7 cellular contexts compared by ENCODE assay signal in genomic region chr3:49405571-49405970, GRCh38. TPM values are rescaled to one million over a fixed set of nuclear protein-coding genes. Genes with fewer than 3 reads are reported as not detected.
A peak's percentile ranks its signal among the peaks of the same experiment; 100 is the strongest.
DNase-seq lines count a peak whose midpoint lies in the region; ATAC-seq, FAIRE-seq and TF ChIP-seq lines count a peak whose summit lies in the region.
"Not testable (repeated sequence)": the region's sequence is repeated elsewhere in the genome, so short reads cannot be mapped to it uniquely, and the experiment has no call there.

No MANE protein-coding gene starts in this region.

- not testable (repeated sequence) for H2AFZ ChIP-seq in GM23248; GM12878 (ENCODE audit: control insufficient read depth, low read depth, low read length)

- in situ Hi-C loops in GM23248 (cut with MboI); GM12878 (cut with MboI): not testable (repeated sequence)

- peaks cover 38% of the 10 kb centered on the region for H3K4me1 ChIP-seq in GM23248 (ENCODE audit: insufficient read depth)
- H3K4me1 ChIP-seq in GM12878 (ENCODE audit: control insufficient read depth, insufficient read depth, low read length) = peaks cover 12% of the 10 kb centered on the region
- H3K4me1 ChIP-seq in rectal smooth muscle tissue (ENCODE audit: control insufficient read depth, insufficient read depth, low read length) = peaks cover 21% of the 10 kb centered on the region
- H3K4me1 ChIP-seq in thoracic aorta (ENCODE audit: control insufficient read depth in 1 of 2, low read depth in 2 of 2) = peaks cover 61 to 76% of the 10 kb centered on the region in 2 donors

- peaks cover 46% of the 10 kb centered on the region for H3K36me3 Mint-ChIP-seq in activated CD4-positive, alpha-beta T cell treated with anti-CD3 and anti-CD28 coated beads for 36 hours (ENCODE audit: low read depth)
- H3K36me3 Mint-ChIP-seq in mesothelial cell of epicardium = not testable (repeated sequence)

- BruUV-seq in GM12878 (replicated peaks; lab: Mats Ljungman, UMichigan) = not testable (repeated sequence)

- not testable (repeated sequence) for H3K4me3 Mint-ChIP-seq in activated CD4-positive, alpha-beta T cell treated with anti-CD3 and anti-CD28 coated beads for 36 hours; mesothelial cell of epicardium

- TF ChIP-seq RAD21 in GM12878 (IDR thresholded peaks at IDR 0.05; ENCODE audit: insufficient read depth, low read depth, low read length) = not testable (repeated sequence)

- H3K9me3 ChIP-seq in GM23248 (ENCODE audit: low read depth); GM12878 (replicated peaks; ENCODE audit: control insufficient read depth, insufficient read depth, low read length); thoracic aorta: not testable (repeated sequence)

- DNase-seq in GM23248 = peak; percentile 36
- not testable (repeated sequence) for DNase-seq in activated CD4-positive, alpha-beta T cell treated with anti-CD3 and anti-CD28 coated beads for 36 hours; GM12878 (ENCODE audit: low read depth, low spot score); Right ventricle myocardium inferior (ENCODE audit: missing footprints); mesothelial cell of epicardium (ENCODE audit: low spot score in 2 of 2, unreplicated experiment in 2 of 2); thoracic aorta (ENCODE audit: low spot score)

- peaks cover 100% of the 10 kb centered on the region for H3K79me2 ChIP-seq in GM23248 (ENCODE audit: insufficient read depth)
- H3K79me2 ChIP-seq in GM12878 (ENCODE audit: control insufficient read depth, insufficient read depth, low read length) = peaks cover 93% of the 10 kb centered on the region

- not testable (repeated sequence) for TF ChIP-seq CTCF in GM12878 (IDR thresholded peaks at IDR 0.05 in 2 of 3, conservative IDR thresholded peaks at IDR 0.05 in 1 of 3; ENCODE audit: control insufficient read depth in 2 of 3, extremely low read depth in 1 of 3, insufficient read depth in 1 of 3, low read depth in 3 of 3, low read length in 3 of 3); mesothelial cell of epicardium (IDR thresholded peaks at IDR 0.05; ENCODE audit: unreplicated experiment); thoracic aorta (IDR thresholded peaks at IDR 0.05)

- RAD21 ChIA-PET in GM12878 (lab: Charles Lee; ENCODE audit: unreplicated experiment) = interaction anchor here (1.2 to 2.0 kb wide), 2 partner anchors 24 to 66 kb away, joined by 4 to 14 read pairs; partner anchors contain the start of genes NICN1 and USP4

- not testable (repeated sequence) for ATAC-seq in activated CD4-positive, alpha-beta T cell treated with anti-CD3 and anti-CD28 coated beads for 36 hours; GM12878; thoracic aorta (ENCODE audit: insufficient number of reproducible peaks, low FRiP score, low read depth)
- ATAC-seq in Right ventricle myocardium inferior = peak; percentile 24

- not testable (repeated sequence) for H3K36me3 ChIP-seq in GM23248 (ENCODE audit: low read depth); GM12878 (ENCODE audit: control insufficient read depth in 2 of 2, insufficient read depth in 2 of 2, low read length in 1 of 2); rectal smooth muscle tissue (ENCODE audit: control insufficient read depth, insufficient read depth, low read length); thoracic aorta

- WGBS in GM23248 (ENCODE audit: low coverage in 1 of 2, low lambda C conversion rate in 2 of 2, missing lambda C conversion rate in 2 of 2), 2 experiments = 23% methylated on average over 9 of the region's 9 CpGs
- WGBS in GM12878 (ENCODE audit: insufficient coverage, insufficient replicate concordance, low lambda C conversion rate, missing lambda C conversion rate) = 74% methylated on average over 9 of the region's 9 CpGs

- H3K9ac ChIP-seq in GM23248 = peak overlapping the region; percentile 40
- not testable (repeated sequence) for H3K9ac ChIP-seq in GM12878 (ENCODE audit: control insufficient read depth, insufficient read depth, low read length); rectal smooth muscle tissue (ENCODE audit: low read length)

- H3K27me3 ChIP-seq in GM23248 (replicated peaks; ENCODE audit: insufficient read depth); GM12878 (replicated peaks in 1 of 2; ENCODE audit: control insufficient read depth in 2 of 2, insufficient read depth in 2 of 2, low read length in 1 of 2); rectal smooth muscle tissue (ENCODE audit: control insufficient read depth, insufficient read depth, low read length); thoracic aorta (replicated peaks; ENCODE audit: insufficient read depth): not testable (repeated sequence)

- POLR2A ChIA-PET in activated CD4-positive, alpha-beta T cell treated with anti-CD3 and anti-CD28 coated beads for 36 hours (lab: Charles Lee) = interaction anchor here (0.6 to 0.8 kb wide), 3 partner anchors 8 to 104 kb away, joined by 3 to 6 read pairs (median 3); no protein-coding TSS in a partner anchor
- POLR2A ChIA-PET in GM12878 (lab: Charles Lee) = interaction anchor here (1.0 kb wide), 1 partner anchor 47 kb away, joined by 3 read pairs; no protein-coding TSS in a partner anchor

- H4K20me1 ChIP-seq in GM23248 (ENCODE audit: insufficient read depth) (peaks cover 55% of the 10 kb centered on the region), GM12878 (ENCODE audit: control insufficient read depth, insufficient read depth) (peaks cover 19% of the 10 kb centered on the region)

- H3F3A ChIP-seq in GM23248 (ENCODE audit: insufficient read depth) = peaks cover 58% of the 10 kb centered on the region

- H3K4me2 ChIP-seq in GM23248 (ENCODE audit: unreplicated experiment) (peak overlapping the region; percentile 58), GM12878 (ENCODE audit: control insufficient read depth, insufficient read depth) (peak overlapping the region; percentile 28; the same call in 1 of the 2 replicates)

- not testable (repeated sequence) for H3K9me2 ChIP-seq in GM23248 (ENCODE audit: insufficient read depth)

- FAIRE-seq in GM12878 (lab: Jason Lieb, UNC) = not testable (repeated sequence)

- TF ChIP-seq EP300 in GM12878 (IDR thresholded peaks at IDR 0.05; ENCODE audit: borderline replicate concordance in 1 of 2, control insufficient read depth in 1 of 2, low read depth in 2 of 2, low read length in 2 of 2) = not testable (repeated sequence)

- SMC1A ChIA-PET in GM12878 (lab: Charles Lee; ENCODE audit: uncharacterized antibody, unreplicated experiment) = interaction anchor here (1.2 to 2.4 kb wide), 4 partner anchors 8 to 46 kb away, joined by 3 to 6 read pairs (median 4); no protein-coding TSS in a partner anchor

- peak overlapping the region; percentile 70 for H3K27ac Mint-ChIP-seq in activated CD4-positive, alpha-beta T cell treated with anti-CD3 and anti-CD28 coated beads for 36 hours
- peak overlapping the region; percentile 35 for H3K27ac Mint-ChIP-seq in mesothelial cell of epicardium

- CTCF ChIA-PET in activated CD4-positive, alpha-beta T cell treated with anti-CD3 and anti-CD28 coated beads for 36 hours (lab: Charles Lee) = interaction anchor here (0.8 to 1.6 kb wide), 3 partner anchors 19 to 65 kb away, joined by 3 to 5 read pairs (median 4); partner anchors contain the start of gene USP4
- CTCF ChIA-PET in GM12878 (lab: Yijun Ruan, JAX) = interaction anchor here (1.0 to 2.6 kb wide), 2 partner anchors 62 to 66 kb away, joined by 3 to 9 read pairs; partner anchors contain the start of gene USP4

- H3K4me3 ChIP-seq in GM23248 = peak overlapping the region; percentile 37
- H3K4me3 ChIP-seq in GM12878, thoracic aorta: not testable (repeated sequence)
- peak overlapping the region; percentile 27 for H3K4me3 ChIP-seq in rectal smooth muscle tissue (ENCODE audit: low read length)

- not testable (repeated sequence) for H3K9me3 Mint-ChIP-seq in activated CD4-positive, alpha-beta T cell treated with anti-CD3 and anti-CD28 coated beads for 36 hours (ENCODE audit: low read depth); mesothelial cell of epicardium

- TF ChIP-seq POLR2A in GM12878 (IDR thresholded peaks at IDR 0.05; ENCODE audit: low read depth, low read length) = not testable (repeated sequence)

- peak overlapping the region; percentile 53 for H3K27ac ChIP-seq in GM23248
- H3K27ac ChIP-seq in GM12878 (ENCODE audit: control insufficient read depth, insufficient read depth) = not testable (repeated sequence)
- peak overlapping the region; percentile 55 for H3K27ac ChIP-seq in rectal smooth muscle tissue (ENCODE audit: low read depth, low read length)
- H3K27ac ChIP-seq in thoracic aorta = peak overlapping the region; percentile 41 to 50

- peaks cover 60% of the 10 kb centered on the region for H3K4me1 Mint-ChIP-seq in activated CD4-positive, alpha-beta T cell treated with anti-CD3 and anti-CD28 coated beads for 36 hours
- peaks cover 31% of the 10 kb centered on the region for H3K4me1 Mint-ChIP-seq in mesothelial cell of epicardium

- not testable (repeated sequence) for H3K27me3 Mint-ChIP-seq in activated CD4-positive, alpha-beta T cell treated with anti-CD3 and anti-CD28 coated beads for 36 hours; mesothelial cell of epicardium (ENCODE audit: low read depth)

- intact Hi-C loops in activated CD4-positive, alpha-beta T cell treated with anti-CD3 and anti-CD28 coated beads for 36 hours (cut with DNase I, micrococcal nuclease); Right ventricle myocardium inferior (cut with DNase I): not testable (repeated sequence)
- intact Hi-C loops in GM12878 (cut with micrococcal nuclease; ENCODE audit: unreplicated experiment) = loop anchor here (5.0 kb wide), 1 partner anchor 48 kb away; the partner anchor contains the start of gene GPX1

RNA-seq across cellular contexts. Expression of gene RHOA, which starts 6.2 kb away (rescaled TPM):
- 781 and 915 TPM in 2 replicates for total RNA-seq in GM23248 (2014; rRNA removed; shearing (Covaris generic))
- polyA plus RNA-seq in GM23248 (2016; fragmentation: Nextera tagmentation; extraction: Ambion mirVana) (996 and 1,025 TPM in 2 replicates), GM12878 (2011; rRNA removed) (265 and 285 TPM in 2 replicates), GM12878 (2014; fragmentation: Illumina TruSeq; extraction: Trizol) (568 and 674 TPM in 2 replicates), GM12878 (2014; fragmentation: Nextera tagmentation; extraction: Ambion mirVana) (1,000 to 10,000 TPM in 1 of 2 experiments, 100 to 1,000 TPM in 1; 696 to 1,049 TPM), GM12878 (2014; rRNA removed) (332 and 351 TPM in 2 replicates), GM12878 (2016; fragmentation: Nextera tagmentation; extraction: Ambion mirVana) (100 to 1,000 TPM; 683 to 684 TPM)
- total RNA-seq in activated CD4-positive, alpha-beta T cell treated with anti-CD3 and anti-CD28 coated beads for 36 hours = 100 to 1,000 TPM; 438 to 449 TPM
- 56.0 and 62.2 TPM in 2 replicates for total RNA-seq in GM12878 (2013; cell fraction: nucleolus; rRNA removed)
- total RNA-seq in GM12878 (2014; rRNA removed) (246 and 269 TPM in 2 replicates), GM12878 (2014; rRNA removed; fragmentation: Illumina TruSeq; extraction: Trizol) (414 and 415 TPM in 2 replicates), GM12878 (2021) (463 and 474 TPM in 2 replicates), Right ventricle myocardium inferior (285 TPM), mesothelial cell of epicardium (248 to 261 TPM (median 250 TPM) in 3 replicates), thoracic aorta (100 to 1,000 TPM; 524 to 630 TPM)
- 370 TPM for polyA plus RNA-seq in GM12878 (2011; ENCODE audit: low read depth)
- polyA plus RNA-seq in GM12878 (2011; cell fraction: cytosol; rRNA removed) = 340 and 373 TPM in 2 replicates
- polyA plus RNA-seq in GM12878 (2011; cell fraction: nucleus; rRNA removed) = 212 and 231 TPM in 2 replicates
- polyA plus RNA-seq in GM12878 (2012) = 407 and 450 TPM in 2 replicates
- polyA minus RNA-seq in GM12878 (2011; rRNA and poly(A)+ RNA removed) = 265 and 343 TPM in 2 replicates
- 183 and 242 TPM in 2 replicates for polyA minus RNA-seq in GM12878 (2011; cell fraction: cytosol; rRNA and poly(A)+ RNA removed)
- polyA minus RNA-seq in GM12878 (2011; cell fraction: nucleus; rRNA and poly(A)+ RNA removed) = 51.5 and 60.5 TPM in 2 replicates

RNA-seq across cellular contexts. Expression of gene TCTA, which starts 6.7 kb away (rescaled TPM):
- 34.0 and 55.7 TPM in 2 replicates for total RNA-seq in GM23248 (2014; rRNA removed; shearing (Covaris generic))
- 52.2 and 55.0 TPM in 2 replicates for polyA plus RNA-seq in GM23248 (2016; fragmentation: Nextera tagmentation; extraction: Ambion mirVana)
- 1 to 10 TPM; 9.4 TPM for total RNA-seq in activated CD4-positive, alpha-beta T cell treated with anti-CD3 and anti-CD28 coated beads for 36 hours
- 34.8 and 38.6 TPM in 2 replicates for total RNA-seq in GM12878 (2013; cell fraction: nucleolus; rRNA removed)
- total RNA-seq in GM12878 (2014; rRNA removed) = 17.3 and 17.7 TPM in 2 replicates
- total RNA-seq in GM12878 (2014; rRNA removed; fragmentation: Illumina TruSeq; extraction: Trizol) = 12.7 and 13.7 TPM in 2 replicates
- total RNA-seq in GM12878 (2021) = 17.7 and 18.3 TPM in 2 replicates
- 12.8 TPM for polyA plus RNA-seq in GM12878 (2011; ENCODE audit: low read depth)
- 11.6 and 18.2 TPM in 2 replicates for polyA plus RNA-seq in GM12878 (2011; rRNA removed)
- 25.0 and 27.8 TPM in 2 replicates for polyA plus RNA-seq in GM12878 (2011; cell fraction: cytosol; rRNA removed)
- 9.3 and 9.7 TPM in 2 replicates for polyA plus RNA-seq in GM12878 (2011; cell fraction: nucleus; rRNA removed)
- polyA plus RNA-seq in GM12878 (2012) = 13.8 and 18.9 TPM in 2 replicates
- 27.6 and 30.5 TPM in 2 replicates for polyA plus RNA-seq in GM12878 (2014; fragmentation: Illumina TruSeq; extraction: Trizol)
- 1 to 10 TPM; 6.5 to 7.1 TPM for polyA plus RNA-seq in GM12878 (2014; fragmentation: Nextera tagmentation; extraction: Ambion mirVana)
- polyA plus RNA-seq in GM12878 (2014; rRNA removed) = 22.4 and 25.5 TPM in 2 replicates
- polyA plus RNA-seq in GM12878 (2016; fragmentation: Nextera tagmentation; extraction: Ambion mirVana) = 10 to 100 TPM; 27.6 to 27.9 TPM
- 19.4 and 27.8 TPM in 2 replicates for polyA minus RNA-seq in GM12878 (2011; rRNA and poly(A)+ RNA removed)
- 6.1 and 8.2 TPM in 2 replicates for polyA minus RNA-seq in GM12878 (2011; cell fraction: cytosol; rRNA and poly(A)+ RNA removed)
- polyA minus RNA-seq in GM12878 (2011; cell fraction: nucleus; rRNA and poly(A)+ RNA removed) = 12.0 and 24.1 TPM in 2 replicates
- total RNA-seq in Right ventricle myocardium inferior = 17.1 TPM
- 13.7 to 15.8 TPM (median 13.9 TPM) in 3 replicates for total RNA-seq in mesothelial cell of epicardium
- 10 to 100 TPM; 25.7 to 32.4 TPM for total RNA-seq in thoracic aorta

RNA-seq across cellular contexts. Expression of gene AMT, which starts 16.7 kb away (rescaled TPM):
- 1.6 and 5.8 TPM in 2 replicates for total RNA-seq in GM23248 (2014; rRNA removed; shearing (Covaris generic))
- polyA plus RNA-seq in GM23248 (2016; fragmentation: Nextera tagmentation; extraction: Ambion mirVana) (1.5 and 1.7 TPM in 2 replicates), GM12878 (2011; rRNA removed) (4.5 and 7.2 TPM in 2 replicates), GM12878 (2014; fragmentation: Illumina TruSeq; extraction: Trizol) (3.3 and 4.6 TPM in 2 replicates), GM12878 (2014; fragmentation: Nextera tagmentation; extraction: Ambion mirVana) (1 to 10 TPM; 1.0 to 4.6 TPM), GM12878 (2014; rRNA removed) (2.4 and 3.6 TPM in 2 replicates), GM12878 (2016; fragmentation: Nextera tagmentation; extraction: Ambion mirVana) (1 to 10 TPM; 1.6 to 2.8 TPM)
- 1 to 10 TPM; 3.6 to 4.1 TPM for total RNA-seq in activated CD4-positive, alpha-beta T cell treated with anti-CD3 and anti-CD28 coated beads for 36 hours
- total RNA-seq in GM12878 (2013; cell fraction: nucleolus; rRNA removed) = 4.6 and 5.3 TPM in 2 replicates
- total RNA-seq in GM12878 (2014; rRNA removed) (0.45 and 0.54 TPM in 2 replicates), GM12878 (2014; rRNA removed; fragmentation: Illumina TruSeq; extraction: Trizol) (0.41 and 0.76 TPM in 2 replicates), GM12878 (2021) (2.4 and 3.8 TPM in 2 replicates), Right ventricle myocardium inferior (20.5 TPM), mesothelial cell of epicardium (30.3 to 33.4 TPM (median 33.0 TPM) in 3 replicates), thoracic aorta (1 to 10 TPM; 7.0 to 7.2 TPM)
- polyA plus RNA-seq in GM12878 (2011; ENCODE audit: low read depth) = 8.1 TPM
- polyA plus RNA-seq in GM12878 (2011; cell fraction: cytosol; rRNA removed) = 3.0 and 4.0 TPM in 2 replicates
- polyA plus RNA-seq in GM12878 (2011; cell fraction: nucleus; rRNA removed) = 75.3 and 115 TPM in 2 replicates
- 8.2 and 8.3 TPM in 2 replicates for polyA plus RNA-seq in GM12878 (2012)
- 2.2 and 2.6 TPM in 2 replicates for polyA minus RNA-seq in GM12878 (2011; rRNA and poly(A)+ RNA removed)
- polyA minus RNA-seq in GM12878 (2011; cell fraction: cytosol; rRNA and poly(A)+ RNA removed) = not detected in 2 replicates
- polyA minus RNA-seq in GM12878 (2011; cell fraction: nucleus; rRNA and poly(A)+ RNA removed) = 4.2 and 5.4 TPM in 2 replicates

RNA-seq across cellular contexts. Expression of gene NICN1, which starts 23.6 kb away (rescaled TPM):
- 10.9 and 18.7 TPM in 2 replicates for total RNA-seq in GM23248 (2014; rRNA removed; shearing (Covaris generic))
- polyA plus RNA-seq in GM23248 (2016; fragmentation: Nextera tagmentation; extraction: Ambion mirVana) (10.5 and 12.5 TPM in 2 replicates), GM12878 (2011; rRNA removed) (8.5 and 19.0 TPM in 2 replicates), GM12878 (2014; fragmentation: Illumina TruSeq; extraction: Trizol) (10.6 and 14.2 TPM in 2 replicates), GM12878 (2014; fragmentation: Nextera tagmentation; extraction: Ambion mirVana) (10 to 100 TPM; 12.5 to 16.2 TPM), GM12878 (2014; rRNA removed) (17.3 and 20.0 TPM in 2 replicates), GM12878 (2016; fragmentation: Nextera tagmentation; extraction: Ambion mirVana) (10 to 100 TPM; 14.1 to 17.9 TPM)
- 10 to 100 TPM in 1 of 2 experiments, 1 to 10 TPM in 1; 9.5 to 12.6 TPM for total RNA-seq in activated CD4-positive, alpha-beta T cell treated with anti-CD3 and anti-CD28 coated beads for 36 hours
- total RNA-seq in GM12878 (2013; cell fraction: nucleolus; rRNA removed) = 21.9 and 32.0 TPM in 2 replicates
- total RNA-seq in GM12878 (2014; rRNA removed) (9.1 and 9.8 TPM in 2 replicates), GM12878 (2014; rRNA removed; fragmentation: Illumina TruSeq; extraction: Trizol) (5.9 TPM in 2 replicates), GM12878 (2021) (17.8 and 19.0 TPM in 2 replicates), Right ventricle myocardium inferior (15.5 TPM), mesothelial cell of epicardium (29.3 to 34.4 TPM (median 31.9 TPM) in 3 replicates), thoracic aorta (10 to 100 TPM in 1 of 2 donors, 1 to 10 TPM in 1; 9.8 to 13.5 TPM)
- polyA plus RNA-seq in GM12878 (2011; ENCODE audit: low read depth) = 13.1 TPM
- polyA plus RNA-seq in GM12878 (2011; cell fraction: cytosol; rRNA removed) = 20.9 and 21.1 TPM in 2 replicates
- polyA plus RNA-seq in GM12878 (2011; cell fraction: nucleus; rRNA removed) = 207 and 264 TPM in 2 replicates
- polyA plus RNA-seq in GM12878 (2012) = 14.8 and 17.4 TPM in 2 replicates
- polyA minus RNA-seq in GM12878 (2011; rRNA and poly(A)+ RNA removed) = 23.4 and 33.1 TPM in 2 replicates
- 6.0 and 8.8 TPM in 2 replicates for polyA minus RNA-seq in GM12878 (2011; cell fraction: cytosol; rRNA and poly(A)+ RNA removed)
- polyA minus RNA-seq in GM12878 (2011; cell fraction: nucleus; rRNA and poly(A)+ RNA removed) = 8.2 and 9.1 TPM in 2 replicates

RNA-seq across cellular contexts. Expression of gene GPX1, which starts 47.4 kb away (rescaled TPM):
- total RNA-seq in GM23248 (2014; rRNA removed; shearing (Covaris generic)) = 201 and 229 TPM in 2 replicates
- polyA plus RNA-seq in GM23248 (2016; fragmentation: Nextera tagmentation; extraction: Ambion mirVana) = 446 and 454 TPM in 2 replicates
- 100 to 1,000 TPM; 182 to 306 TPM for total RNA-seq in activated CD4-positive, alpha-beta T cell treated with anti-CD3 and anti-CD28 coated beads for 36 hours
- 28.0 and 29.5 TPM in 2 replicates for total RNA-seq in GM12878 (2013; cell fraction: nucleolus; rRNA removed)
- 639 and 705 TPM in 2 replicates for total RNA-seq in GM12878 (2014; rRNA removed)
- 210 and 245 TPM in 2 replicates for total RNA-seq in GM12878 (2014; rRNA removed; fragmentation: Illumina TruSeq; extraction: Trizol)
- total RNA-seq in GM12878 (2021) = 555 and 560 TPM in 2 replicates
- 149 TPM for polyA plus RNA-seq in GM12878 (2011; ENCODE audit: low read depth)
- polyA plus RNA-seq in GM12878 (2011; rRNA removed) = 70.8 and 155 TPM in 2 replicates
- 287 and 437 TPM in 2 replicates for polyA plus RNA-seq in GM12878 (2011; cell fraction: cytosol; rRNA removed)
- polyA plus RNA-seq in GM12878 (2011; cell fraction: nucleus; rRNA removed) = 173 and 177 TPM in 2 replicates
- polyA plus RNA-seq in GM12878 (2012) = 320 and 364 TPM in 2 replicates
- polyA plus RNA-seq in GM12878 (2014; fragmentation: Illumina TruSeq; extraction: Trizol) = 12.8 and 143 TPM in 2 replicates
- polyA plus RNA-seq in GM12878 (2014; fragmentation: Nextera tagmentation; extraction: Ambion mirVana) = 100 to 1,000 TPM in 1 of 2 experiments, 10 to 100 TPM in 1; 32.0 to 174 TPM
- polyA plus RNA-seq in GM12878 (2014; rRNA removed) = 947 and 967 TPM in 2 replicates
- 1,000 to 10,000 TPM; 1,103 to 1,121 TPM for polyA plus RNA-seq in GM12878 (2016; fragmentation: Nextera tagmentation; extraction: Ambion mirVana)
- 42.4 and 98.3 TPM in 2 replicates for polyA minus RNA-seq in GM12878 (2011; rRNA and poly(A)+ RNA removed)
- polyA minus RNA-seq in GM12878 (2011; cell fraction: cytosol; rRNA and poly(A)+ RNA removed) = 48.2 and 50.4 TPM in 2 replicates
- 27.4 and 51.1 TPM in 2 replicates for polyA minus RNA-seq in GM12878 (2011; cell fraction: nucleus; rRNA and poly(A)+ RNA removed)
- 136 TPM for total RNA-seq in Right ventricle myocardium inferior
- 97.9 to 108 TPM (median 98.7 TPM) in 3 replicates for total RNA-seq in mesothelial cell of epicardium
- total RNA-seq in thoracic aorta = 100 to 1,000 TPM; 187 to 319 TPM
